ENCODE assay signal across 11 cellular contexts in genomic region chr1:197912739-197913494, GRCh38. TPM values are rescaled to one million over a fixed set of nuclear protein-coding genes. Genes with fewer than 3 reads are reported as not detected.
DNase-seq lines count a peak whose midpoint lies in the region; ATAC-seq and TF ChIP-seq lines count a peak whose summit lies in the region.
"Had no signal": no experiment of that assay in that cellular context is flagged by ENCODE, and none has a peak within 500 bp of the region (broad histone marks: within the 10 kb centered on the region; RNA-seq: fewer than 3 reads in every experiment).

No MANE protein-coding gene starts in this region.

- peaks cover 6% of the 10 kb centered on the region for H3K4me1 ChIP-seq in mesendoderm (ENCODE audit: control insufficient read depth, low read depth, low read length)

- WGBS in mesendoderm (ENCODE audit: extremely low coverage, insufficient coverage, low lambda C conversion rate): no CpG with 5 or more reads among the region's 32 CpGs

- peaks cover 95% of the 10 kb centered on the region for H3K27me3 ChIP-seq in mesendoderm (ENCODE audit: insufficient read depth, low read length, poor library complexity)

- no peaks in the 10 kb centered on the region for H3K79me1 ChIP-seq in mesendoderm (ENCODE audit: low read length)

- H2BK5ac ChIP-seq in mesendoderm (ENCODE audit: low read length): no peak overlapping the region

- H3K9ac ChIP-seq in mesendoderm (ENCODE audit: low read length): no peak overlapping the region

- no peak overlapping the region for H3K18ac ChIP-seq in mesendoderm (ENCODE audit: low read length)

- peak overlapping the region; percentile 42 for H3K4me3 ChIP-seq in AG10803 (ENCODE audit: low read length)
- no peak overlapping the region for H3K4me3 ChIP-seq in mesendoderm (ENCODE audit: low read length)

- TF ChIP-seq CTCF in AG10803 (conservative IDR thresholded peaks at IDR 0.05; ENCODE audit: low read length): no peak
- TF ChIP-seq CTCF in GM10266 (IDR thresholded peaks at IDR 0.05; ENCODE audit: control insufficient read depth, insufficient read depth, low read depth, missing control alignments): no peak

- H3K27me3 Mint-ChIP-seq in activated naive CD8-positive, alpha-beta T cell treated with anti-CD3 and anti-CD28 coated beads, Interleukin-2, amount 50 U/mL, for 24 hours: peaks cover 96% of the 10 kb centered on the region

- DNase-seq in AG10803 (ENCODE audit: low read depth) (no peak), GM10266 (ENCODE audit: extremely low spot score) (peak; percentile 20), mesendoderm (no peak)
- no peak for DNase-seq in activated naive CD8-positive, alpha-beta T cell treated with anti-CD3 and anti-CD28 coated beads, Interleukin-2, amount 50 U/mL, for 24 hours
- no peak for DNase-seq in stimulated activated CD4-positive, alpha-beta T cell treated with anti-CD3 and anti-CD28 coated beads, Interleukin-15, amount 100 ng/mL, for 24 hours
- DNase-seq: activated gamma-delta T cell, DMS79, trophoblast cell had no signal

- H4K8ac ChIP-seq in mesendoderm (ENCODE audit: low read depth, low read length): no peak overlapping the region

- H2BK15ac ChIP-seq in mesendoderm (replicated peaks; ENCODE audit: low read depth): no peak overlapping the region

- peak overlapping the region; percentile 49 for H3K56ac ChIP-seq in mesendoderm (ENCODE audit: low read length)

- no peak overlapping the region for H3K27ac ChIP-seq in mesendoderm (ENCODE audit: low read depth, low read length)

- H2AK5ac ChIP-seq in mesendoderm (ENCODE audit: low read length): no peak overlapping the region

- no peak overlapping the region for H2BK120ac ChIP-seq in mesendoderm (ENCODE audit: low read depth, low read length)

- H3K4me3 Mint-ChIP-seq in activated naive CD8-positive, alpha-beta T cell treated with anti-CD3 and anti-CD28 coated beads, Interleukin-2, amount 50 U/mL, for 24 hours: peak overlapping the region; percentile 79

- ATAC-seq in activated naive CD8-positive, alpha-beta T cell treated with anti-CD3 and anti-CD28 coated beads, Interleukin-2, amount 50 U/mL, for 24 hours: no peak
- ATAC-seq in GM18861 (IDR thresholded peaks at IDR 0.05; ENCODE audit: unreplicated experiment) (no peak), GM19452 (IDR thresholded peaks at IDR 0.05; ENCODE audit: unreplicated experiment) (no peak), HG02571 (IDR thresholded peaks at IDR 0.05; ENCODE audit: unreplicated experiment) (no peak)

- no peak overlapping the region for H3K4ac ChIP-seq in mesendoderm (ENCODE audit: low read depth, low read length)

- H3K36me3 ChIP-seq in mesendoderm (ENCODE audit: control insufficient read depth, insufficient read depth, low read length): no peaks in the 10 kb centered on the region

- no peaks in the 10 kb centered on the region for H3K36me3 Mint-ChIP-seq in activated naive CD8-positive, alpha-beta T cell treated with anti-CD3 and anti-CD28 coated beads, Interleukin-2, amount 50 U/mL, for 24 hours (ENCODE audit: low read depth)

- H3K4me1 Mint-ChIP-seq in activated naive CD8-positive, alpha-beta T cell treated with anti-CD3 and anti-CD28 coated beads, Interleukin-2, amount 50 U/mL, for 24 hours: peaks cover 76% of the 10 kb centered on the region

- peak overlapping the region; percentile 18 for H3K27ac Mint-ChIP-seq in activated naive CD8-positive, alpha-beta T cell treated with anti-CD3 and anti-CD28 coated beads, Interleukin-2, amount 50 U/mL, for 24 hours

- H4K5ac ChIP-seq in mesendoderm (ENCODE audit: low read length): no peak overlapping the region

- no peak overlapping the region for H3K23ac ChIP-seq in mesendoderm (ENCODE audit: low read length)

- peak overlapping the region; percentile 31 for H3K4me2 ChIP-seq in mesendoderm (ENCODE audit: low read length)

- no peaks in the 10 kb centered on the region for H3K9me3 Mint-ChIP-seq in activated naive CD8-positive, alpha-beta T cell treated with anti-CD3 and anti-CD28 coated beads, Interleukin-2, amount 50 U/mL, for 24 hours

- no peaks in the 10 kb centered on the region for H3K79me2 ChIP-seq in mesendoderm (ENCODE audit: control insufficient read depth, insufficient read depth, low read length)

RNA-seq across cellular contexts. Expression of gene LHX9, which starts 4.3 kb away (rescaled TPM):
- polyA plus RNA-seq in mesendoderm (2013, experiment 1 of 2): 0.01 TPM
- polyA plus RNA-seq in mesendoderm (2013, experiment 2 of 2): 0.01 TPM

RNA-seq across cellular contexts. Expression of gene C1orf53, which starts 10.5 kb away (rescaled TPM):
- polyA plus RNA-seq in mesendoderm (2013, experiment 1 of 2): 1.6 TPM
- 1.8 TPM for polyA plus RNA-seq in mesendoderm (2013, experiment 2 of 2)
